Comparison of ENCODE assay signal across 28 cellular contexts in the genomic region with DNA sequence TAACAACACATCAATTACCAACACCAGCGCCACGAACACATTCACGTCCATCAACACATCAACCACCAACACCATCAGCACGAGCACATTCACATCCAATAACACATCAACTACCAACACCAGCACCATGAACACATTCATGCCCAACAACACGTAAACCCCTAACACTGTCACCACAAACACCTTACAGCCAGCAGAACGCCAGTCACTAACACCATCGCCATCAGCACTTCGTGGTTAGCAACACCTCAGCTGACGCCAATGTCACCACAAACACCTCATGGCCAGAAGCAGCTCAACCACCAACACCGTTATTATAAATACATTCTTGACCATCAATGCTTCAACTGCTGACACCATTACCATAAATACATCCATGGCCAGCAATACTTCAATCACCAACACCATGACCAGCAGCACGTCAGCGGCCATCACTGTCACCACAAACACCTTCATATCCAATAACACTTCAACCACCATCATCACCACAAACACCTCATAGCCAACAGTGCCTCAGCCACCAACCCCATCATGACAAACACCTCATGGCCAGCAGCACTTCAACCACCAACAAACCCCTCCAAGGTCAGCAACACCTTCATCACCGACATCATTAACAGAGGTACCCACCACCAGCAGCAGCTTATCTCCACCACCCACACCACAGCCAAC. TPM values are rescaled to one million over a fixed set of nuclear protein-coding genes. Genes with fewer than 3 reads are reported as not detected.
DNase-seq lines count a peak whose midpoint lies in the region; ATAC-seq, FAIRE-seq and TF ChIP-seq lines count a peak whose summit lies in the region.
"Had no signal": no experiment of that assay in that cellular context is flagged by ENCODE, and none has a peak within 500 bp of the region (broad histone marks: within the 10 kb centered on the region; RNA-seq: fewer than 3 reads in every experiment).

No MANE protein-coding gene starts in this region.

- CTCF ChIA-PET in H1 (lab: Charles Lee; ENCODE audit: partially characterized antibody) = no interaction called here

- TF ChIP-seq CTCF in H1 (IDR thresholded peaks at IDR 0.05; ENCODE audit: control extremely low read depth in 1 of 3, insufficient read depth in 1 of 3, low read depth in 1 of 3, low read length in 3 of 3) = no peak
- TF ChIP-seq CTCF in thyroid gland (IDR thresholded peaks at IDR 0.05) = no peak
- no peak for TF ChIP-seq CTCF in D721Med (IDR thresholded peaks at IDR 0.05; ENCODE audit: insufficient read depth, missing control alignments)

- H3K79me1 ChIP-seq in H1 (ENCODE audit: low read depth, low read length) = no peaks in the 10 kb centered on the region

- no peak for TF ChIP-seq EP300 in H1 (IDR thresholded peaks at IDR 0.05; ENCODE audit: borderline replicate concordance in 1 of 2, low read depth in 2 of 2, low read length in 2 of 2)

- peak overlapping the region; percentile 96; the same call in 1 of the 2 replicates for H2AK5ac ChIP-seq in H1 (ENCODE audit: low read depth, low read length)

- H4K91ac ChIP-seq in H1 (replicated peaks; ENCODE audit: insufficient read length, low read length) = no peak overlapping the region

- no peak overlapping the region for H3K23ac ChIP-seq in H1 (ENCODE audit: insufficient read length)

- H3K4me3 ChIP-seq in H1 (ENCODE audit: extremely low read depth in 1 of 4, insufficient read depth in 2 of 4, low read depth in 3 of 4, low read length in 4 of 4) (no peak overlapping the region), thyroid gland (replicated peaks in 1 of 3) (no peak overlapping the region)
- H3K4me3 ChIP-seq: ascending aorta, sigmoid colon had no signal

- POLR2A ChIA-PET in H1 (lab: Charles Lee; ENCODE audit: partially characterized antibody) = no interaction called here

- H3K56ac ChIP-seq in H1 (replicated peaks; ENCODE audit: insufficient read length, low read depth, low read length) = no peak overlapping the region

- H2BK15ac ChIP-seq in H1 (ENCODE audit: low read length) = peak overlapping the region; percentile 93; the same call in 1 of the 2 replicates

- no peak overlapping the region for H3K4ac ChIP-seq in H1 (replicated peaks; ENCODE audit: insufficient read length, low read depth, low read length)

- no peak overlapping the region for H2BK5ac ChIP-seq in H1 (ENCODE audit: low read depth, low read length)

- H3K9ac ChIP-seq in H1 (replicated peaks in 1 of 4; ENCODE audit: extremely low read depth in 1 of 4, low read depth in 3 of 4, low read length in 3 of 4) = no peak overlapping the region

- H3K79me2 ChIP-seq in H1 (ENCODE audit: control insufficient read depth in 1 of 2, insufficient read depth in 2 of 2, low read length in 2 of 2) = no peaks in the 10 kb centered on the region

- no peak overlapping the region for H2BK120ac ChIP-seq in H1 (replicated peaks; ENCODE audit: low read depth, low read length)

- TF ChIP-seq RAD21 in H1 (IDR thresholded peaks at IDR 0.05 in 1 of 2, conservative IDR thresholded peaks at IDR 0.05 in 1 of 2; ENCODE audit: low read depth in 2 of 2, low read length in 2 of 2) = no peak

- H3K9me3 ChIP-seq in H1 (ENCODE audit: insufficient read depth in 2 of 2, low read depth in 1 of 2, low read length in 1 of 2) = no peaks in the 10 kb centered on the region
- H3K9me3 ChIP-seq in thyroid gland = no peaks in the 10 kb centered on the region
- H3K9me3 ChIP-seq: ascending aorta, neutrophil, sigmoid colon had no signal

- no peak for DNase-seq in activated CD4-positive, CD25-positive, alpha-beta regulatory T cell treated with anti-CD3 and anti-CD28 coated beads, Interleukin-2, amount 50 U/mL, for 72 hours
- peak; percentile 18 for DNase-seq in stimulated activated CD4-positive, alpha-beta T cell treated with anti-CD3 and anti-CD28 coated beads, Interleukin-4, amount 100 ng/mL, for 24 hours
- no peak for DNase-seq in stimulated activated CD4-positive, alpha-beta T cell treated with anti-CD3 and anti-CD28 coated beads, Interleukin-2, amount 100 ng/mL, for 24 hours
- DNase-seq in H1 (ENCODE audit: low read depth in 1 of 2, low spot score in 2 of 2) = no peak
- DNase-seq in globus pallidus (ENCODE audit: low spot score) = no peak
- DNase-seq in thyroid gland = no peak
- no peak for DNase-seq in D721Med (ENCODE audit: insufficient read length, low spot score)
- DNase-seq: activated CD4-positive, CD25-positive, alpha-beta regulatory T cell; DMS 273 treated with DMSO at 0.1 percent for 48 hours; hypothalamus; mesenchymal stem cell; NCI-H446 treated with DMSO at 0.1 percent for 48 hours; sigmoid colon had no signal

- H3K4me1 ChIP-seq in H1 (replicated peaks in 1 of 4; ENCODE audit: control insufficient read depth in 3 of 4, insufficient read depth in 4 of 4, low read length in 3 of 4) = peaks cover 0 to 10% (median 4%) of the 10 kb centered on the region in 4 experiments; a peak in 4 of 7 replicates
- no peaks in the 10 kb centered on the region for H3K4me1 ChIP-seq in thyroid gland
- H3K4me1 ChIP-seq: ascending aorta, sigmoid colon had no signal

- H3K23me2 ChIP-seq in H1 (ENCODE audit: low read depth, low read length) = peaks cover 14% of the 10 kb centered on the region

- no peak overlapping the region for H3K4me2 ChIP-seq in H1 (ENCODE audit: insufficient read depth in 1 of 2, low read depth in 2 of 2, low read length in 2 of 2)

- peak; percentile 38 to 52 for ATAC-seq in activated CD4-positive, CD25-positive, alpha-beta regulatory T cell treated with anti-CD3 and anti-CD28 coated beads, Interleukin-2, amount 50 U/mL, for 24 hours
- ATAC-seq: left lobe of liver had no signal

- H3K27ac ChIP-seq in H1 (ENCODE audit: low read depth, low read length) (no peak overlapping the region), thyroid gland (no peak overlapping the region)
- H3K27ac ChIP-seq: 22Rv1, ascending aorta, neutrophil, sigmoid colon had no signal

- H2BK20ac ChIP-seq in H1 (ENCODE audit: low read length) = no peak overlapping the region

- intact Hi-C loops in thyroid gland (cut with DNase I) = no loop called here

- 87% methylated on average over 13 of the region's 13 CpGs; no CpG with 5 or more reads in 1 of the 2 experiments for WGBS in H1 (ENCODE audit: extremely low coverage in 1 of 2, insufficient coverage in 1 of 2, insufficient read length in 1 of 2, insufficient replicate concordance in 2 of 2, low coverage in 1 of 2, low lambda C conversion rate in 2 of 2, missing lambda C conversion rate in 1 of 2), 2 experiments
- WGBS in thyroid gland, 2 donors = 70 to 92% methylated on average over 13 of the region's 13 CpGs

- H3K18ac ChIP-seq in H1 (ENCODE audit: extremely low read depth, low read length) = no peak overlapping the region

- H3K36me3 ChIP-seq in H1 (ENCODE audit: control insufficient read depth in 2 of 4, insufficient read depth in 4 of 4, low read length in 3 of 4) (no peaks in the 10 kb centered on the region), thyroid gland (no peaks in the 10 kb centered on the region)
- H3K36me3 ChIP-seq: ascending aorta, neutrophil, sigmoid colon had no signal

- no peak overlapping the region for H3K14ac ChIP-seq in H1 (ENCODE audit: insufficient read length)

- TF ChIP-seq POLR2A in H1 (IDR thresholded peaks at IDR 0.05; ENCODE audit: control extremely low read depth in 1 of 2, low read depth in 2 of 2, low read length in 2 of 2) (no peak), thyroid gland (IDR thresholded peaks at IDR 0.05) (no peak)

- H4K8ac ChIP-seq in H1 (ENCODE audit: extremely low read depth, insufficient read depth, low read length) = peak overlapping the region; percentile 35; the same call in 1 of the 2 replicates

- no peak overlapping the region for H2AFZ ChIP-seq in H1 (ENCODE audit: low read length)

- H2BK12ac ChIP-seq in H1 (ENCODE audit: low read depth, low read length) = no peak overlapping the region

- no peak for FAIRE-seq in H1 (lab: Jason Lieb, UNC)
- no peak for FAIRE-seq in D721Med (lab: Jason Lieb, UNC)
- FAIRE-seq: endothelial cell of umbilical vein, H54 had no signal

- H3K27me3 ChIP-seq in H1 (replicated peaks in 1 of 4; ENCODE audit: control insufficient read depth in 3 of 4, extremely low read depth in 1 of 4, insufficient read depth in 3 of 4, low read length in 3 of 4) (no peaks in the 10 kb centered on the region; a peak in 2 of 7 replicates), thyroid gland (no peaks in the 10 kb centered on the region)
- H3K27me3 ChIP-seq: ascending aorta had no signal

- H4K20me1 ChIP-seq in H1 (replicated peaks in 1 of 2; ENCODE audit: control insufficient read depth in 1 of 2, insufficient read depth in 2 of 2, low read length in 2 of 2) = peaks cover 0 to 5% of the 10 kb centered on the region in 2 experiments

- no peak overlapping the region for H4K5ac ChIP-seq in H1 (ENCODE audit: insufficient read length, low read depth, low read length)

RNA-seq across cellular contexts. Expression of gene FCER2, which starts 9.4 kb away (rescaled TPM):
- total RNA-seq in H1 (2021; fragmentation: NEBNext Ultra II Directional; extraction: Animal tissue kit (Norgen Biotek cat#: 25700)) = 0.29 TPM in 1 of 2 replicates, not detected in the other
- polyA plus RNA-seq in H1 (2011; rRNA removed) = 0.67 TPM in 2 replicates
- 0.32 TPM for polyA plus RNA-seq in H1 (2011; cell fraction: cytosol; rRNA removed)
- 1.2 TPM for polyA plus RNA-seq in H1 (2011; cell fraction: nucleus; rRNA removed)
- polyA plus RNA-seq in H1 (2012, experiment 1 of 2) = 0.39 to 0.69 TPM (median 0.57 TPM) in 3 of 4 replicates, not detected in the other
- 0.41 TPM for polyA plus RNA-seq in H1 (2012, experiment 2 of 2)
- 1.2 TPM for polyA plus RNA-seq in H1 (2013, experiment 1 of 2)
- 1.1 TPM for polyA plus RNA-seq in H1 (2013, experiment 2 of 2)
- polyA minus RNA-seq in H1 (2011; rRNA and poly(A)+ RNA removed) = 0.12 TPM in 1 of 2 replicates, not detected in the other
- polyA minus RNA-seq in H1 (2011; cell fraction: cytosol; rRNA and poly(A)+ RNA removed) = not detected
- not detected for polyA minus RNA-seq in H1 (2011; cell fraction: nucleus; rRNA and poly(A)+ RNA removed)
- not detected for total RNA-seq in thyroid gland
- total RNA-seq: activated T-helper 1 cell treated with anti-CD3 and anti-CD28 coated beads, Interleukin-12 subunit alpha, Interleukin-12 subunit beta, Interleukin-2, Interleukin-4 antibody, amounts not matched to agents 30 ng/mL and 10 ng/mL and 1 ng/mL, durations not matched to agents 14 hours and 24 hours and 36 hours; ascending aorta; cardiac septum; dermis microvascular lymphatic vessel endothelial cell; endothelial cell of umbilical vein; LHCN-M2; progenitor cell of endocrine pancreas; RPMI7951; SK-MEL-5; T-helper 1 cell treated with Interleukin-12 subunit alpha and Interleukin-12 subunit beta and Interleukin-4 antibody, amounts not matched to agents 30 ng/mL and 1 ng/mL, for 36 hours had no signal
- polyA plus RNA-seq: endothelial cell of umbilical vein had no signal

RNA-seq across cellular contexts. Expression of gene TRAPPC5, which starts 11.9 kb away (rescaled TPM):
- total RNA-seq in H1 (2021; fragmentation: NEBNext Ultra II Directional; extraction: Animal tissue kit (Norgen Biotek cat#: 25700)) = 99.7 and 109 TPM in 2 replicates
- polyA plus RNA-seq in H1 (2011; rRNA removed) = 120 TPM in 2 replicates
- 100 TPM for polyA plus RNA-seq in H1 (2011; cell fraction: cytosol; rRNA removed)
- polyA plus RNA-seq in H1 (2011; cell fraction: nucleus; rRNA removed) = 77.3 TPM
- 55.2 to 165 TPM (median 152 TPM) in 4 replicates for polyA plus RNA-seq in H1 (2012, experiment 1 of 2)
- polyA plus RNA-seq in H1 (2012, experiment 2 of 2) = 95.9 TPM
- 60.6 TPM for polyA plus RNA-seq in H1 (2013, experiment 1 of 2)
- polyA plus RNA-seq in H1 (2013, experiment 2 of 2) = 68.5 TPM
- 42.8 and 56.6 TPM in 2 replicates for polyA minus RNA-seq in H1 (2011; rRNA and poly(A)+ RNA removed)
- 97.4 TPM for polyA minus RNA-seq in H1 (2011; cell fraction: cytosol; rRNA and poly(A)+ RNA removed)
- polyA minus RNA-seq in H1 (2011; cell fraction: nucleus; rRNA and poly(A)+ RNA removed) = 61.8 TPM
- 100 to 1,000 TPM in 2 of 4 donors, 10 to 100 TPM in 2; 46.8 to 111 (median 93.1) TPM for total RNA-seq in thyroid gland

RNA-seq across cellular contexts. Expression of gene MCEMP1, which starts 15.7 kb away (rescaled TPM):
- total RNA-seq in H1 (2021; fragmentation: NEBNext Ultra II Directional; extraction: Animal tissue kit (Norgen Biotek cat#: 25700)) = not detected in 2 replicates
- polyA plus RNA-seq in H1 (2011; rRNA removed) = 0.13 TPM in 1 of 2 replicates, not detected in the other
- 0.08 TPM for polyA plus RNA-seq in H1 (2011; cell fraction: cytosol; rRNA removed)
- 0.10 TPM for polyA plus RNA-seq in H1 (2011; cell fraction: nucleus; rRNA removed)
- not detected in 4 replicates for polyA plus RNA-seq in H1 (2012, experiment 1 of 2)
- not detected for polyA plus RNA-seq in H1 (2012, experiment 2 of 2)
- not detected for polyA plus RNA-seq in H1 (2013, experiment 1 of 2)
- polyA plus RNA-seq in H1 (2013, experiment 2 of 2) = not detected
- polyA minus RNA-seq in H1 (2011; rRNA and poly(A)+ RNA removed) = not detected in 2 replicates
- polyA minus RNA-seq in H1 (2011; cell fraction: cytosol; rRNA and poly(A)+ RNA removed) = not detected
- not detected for polyA minus RNA-seq in H1 (2011; cell fraction: nucleus; rRNA and poly(A)+ RNA removed)
- 1 to 10 TPM in 1 of 4 donors, under 1 TPM in 1, not detected in 2; 0.54 to 1.7 TPM for total RNA-seq in thyroid gland
- total RNA-seq: activated T-helper 1 cell treated with anti-CD3 and anti-CD28 coated beads, Interleukin-12 subunit alpha, Interleukin-12 subunit beta, Interleukin-2, Interleukin-4 antibody, amounts not matched to agents 30 ng/mL and 10 ng/mL and 1 ng/mL, durations not matched to agents 14 hours and 24 hours and 36 hours; ascending aorta; dermis microvascular lymphatic vessel endothelial cell; endothelial cell of umbilical vein; LHCN-M2; progenitor cell of endocrine pancreas; RPMI7951; SK-MEL-5; T-helper 1 cell treated with Interleukin-12 subunit alpha and Interleukin-12 subunit beta and Interleukin-4 antibody, amounts not matched to agents 30 ng/mL and 1 ng/mL, for 36 hours had no signal
- polyA plus RNA-seq: endothelial cell of umbilical vein had no signal

RNA-seq across cellular contexts. Expression of gene RETN, which starts 23.7 kb away (rescaled TPM):
- total RNA-seq in H1 (2021; fragmentation: NEBNext Ultra II Directional; extraction: Animal tissue kit (Norgen Biotek cat#: 25700)) = not detected in 2 replicates
- not detected in 2 replicates for polyA plus RNA-seq in H1 (2011; rRNA removed)
- not detected for polyA plus RNA-seq in H1 (2011; cell fraction: cytosol; rRNA removed)
- polyA plus RNA-seq in H1 (2011; cell fraction: nucleus; rRNA removed) = not detected
- not detected in 4 replicates for polyA plus RNA-seq in H1 (2012, experiment 1 of 2)
- polyA plus RNA-seq in H1 (2012, experiment 2 of 2) = not detected
- not detected for polyA plus RNA-seq in H1 (2013, experiment 1 of 2)
- polyA plus RNA-seq in H1 (2013, experiment 2 of 2) = not detected
- not detected in 2 replicates for polyA minus RNA-seq in H1 (2011; rRNA and poly(A)+ RNA removed)
- polyA minus RNA-seq in H1 (2011; cell fraction: cytosol; rRNA and poly(A)+ RNA removed) = not detected
- not detected for polyA minus RNA-seq in H1 (2011; cell fraction: nucleus; rRNA and poly(A)+ RNA removed)
- total RNA-seq in thyroid gland = not detected
- total RNA-seq: activated T-helper 1 cell treated with anti-CD3 and anti-CD28 coated beads, Interleukin-12 subunit alpha, Interleukin-12 subunit beta, Interleukin-2, Interleukin-4 antibody, amounts not matched to agents 30 ng/mL and 10 ng/mL and 1 ng/mL, durations not matched to agents 14 hours and 24 hours and 36 hours; ascending aorta; dermis microvascular lymphatic vessel endothelial cell; endothelial cell of umbilical vein; left lobe of liver; LHCN-M2; progenitor cell of endocrine pancreas; RPMI7951; sigmoid colon; SK-MEL-5; T-helper 1 cell treated with Interleukin-12 subunit alpha and Interleukin-12 subunit beta and Interleukin-4 antibody, amounts not matched to agents 30 ng/mL and 1 ng/mL, for 36 hours had no signal
- polyA plus RNA-seq: endothelial cell of umbilical vein had no signal

RNA-seq across cellular contexts. Expression of gene CLEC4G, which starts 39.4 kb away (rescaled TPM):
- 0.35 and 1.0 TPM in 2 replicates for total RNA-seq in H1 (2021; fragmentation: NEBNext Ultra II Directional; extraction: Animal tissue kit (Norgen Biotek cat#: 25700))
- 2.9 and 3.2 TPM in 2 replicates for polyA plus RNA-seq in H1 (2011; rRNA removed)
- 2.8 TPM for polyA plus RNA-seq in H1 (2011; cell fraction: cytosol; rRNA removed)
- 2.7 TPM for polyA plus RNA-seq in H1 (2011; cell fraction: nucleus; rRNA removed)
- 0.69 to 1.7 TPM (median 1.1 TPM) in 4 replicates for polyA plus RNA-seq in H1 (2012, experiment 1 of 2)
- polyA plus RNA-seq in H1 (2012, experiment 2 of 2) = 1.3 TPM
- 0.69 TPM for polyA plus RNA-seq in H1 (2013, experiment 1 of 2)
- polyA plus RNA-seq in H1 (2013, experiment 2 of 2) = 0.66 TPM
- not detected in 2 replicates for polyA minus RNA-seq in H1 (2011; rRNA and poly(A)+ RNA removed)
- not detected for polyA minus RNA-seq in H1 (2011; cell fraction: cytosol; rRNA and poly(A)+ RNA removed)
- polyA minus RNA-seq in H1 (2011; cell fraction: nucleus; rRNA and poly(A)+ RNA removed) = not detected
- 1 to 10 TPM in 2 of 4 donors, under 1 TPM in 2; 0.22 to 2.0 (median 0.81) TPM for total RNA-seq in thyroid gland
- total RNA-seq: activated T-helper 1 cell treated with anti-CD3 and anti-CD28 coated beads, Interleukin-12 subunit alpha, Interleukin-12 subunit beta, Interleukin-2, Interleukin-4 antibody, amounts not matched to agents 30 ng/mL and 10 ng/mL and 1 ng/mL, durations not matched to agents 14 hours and 24 hours and 36 hours; dermis microvascular lymphatic vessel endothelial cell; endothelial cell of umbilical vein; LHCN-M2; progenitor cell of endocrine pancreas; RPMI7951; SK-MEL-5; T-helper 1 cell treated with Interleukin-12 subunit alpha and Interleukin-12 subunit beta and Interleukin-4 antibody, amounts not matched to agents 30 ng/mL and 1 ng/mL, for 36 hours had no signal
- polyA plus RNA-seq: endothelial cell of umbilical vein had no signal
